9 cellular contexts compared by ENCODE assay signal in the genomic region with DNA sequence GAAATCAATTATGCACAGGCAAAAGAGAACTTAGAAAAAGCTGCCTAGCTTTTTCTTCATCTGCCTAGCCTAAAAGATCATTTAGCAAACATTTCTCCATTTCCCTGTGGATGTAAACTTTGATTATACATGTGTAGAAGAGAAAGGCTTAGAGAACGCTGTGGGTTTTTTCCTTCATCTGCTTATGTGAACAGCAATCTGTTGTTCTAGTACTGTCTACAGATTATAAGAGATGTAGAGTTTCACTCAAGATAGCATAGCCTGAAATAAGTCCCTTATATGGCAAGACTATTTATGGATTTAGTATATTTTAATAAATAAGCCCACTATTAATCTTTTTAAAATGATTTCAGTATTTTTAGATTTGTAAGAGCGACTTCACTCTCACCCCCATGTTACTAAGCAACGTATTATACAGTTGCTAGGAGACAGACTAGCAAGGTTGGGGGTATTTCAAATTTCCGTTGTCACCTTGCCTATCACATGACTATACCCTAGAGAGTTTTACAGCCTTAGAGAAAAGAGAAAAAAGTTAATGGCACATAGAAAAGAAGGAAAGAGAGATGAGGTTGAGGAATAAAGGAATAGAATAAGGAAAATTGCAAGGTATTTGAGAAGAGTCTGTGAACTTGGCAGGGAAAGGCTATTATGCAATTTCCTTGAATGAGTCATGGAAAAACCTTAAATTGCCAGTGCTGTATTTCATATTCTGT. TPM values are rescaled to one million over a fixed set of nuclear protein-coding genes. Genes with fewer than 3 reads are reported as not detected.
DNase-seq lines count a peak whose midpoint lies in the region; ATAC-seq and TF ChIP-seq lines count a peak whose summit lies in the region.
"Had no signal": no experiment of that assay in that cellular context is flagged by ENCODE, and none has a peak within 500 bp of the region (broad histone marks: within the 10 kb centered on the region; RNA-seq: fewer than 3 reads in every experiment).

No MANE protein-coding gene starts in this region.

- DNase-seq in HL-60 (ENCODE audit: low read depth in 1 of 2, low spot score in 1 of 2): peak; percentile 47 to 55
- peak; percentile 98 for DNase-seq in NCI-H69 (lab: John Stamatoyannopoulos, UW)
- peak; percentile 87 for DNase-seq in astrocyte of the cerebellum (ENCODE audit: low read depth)
- no peak for DNase-seq in right cardiac atrium
- no peak for DNase-seq in sigmoid colon

- H3K4me3 ChIP-seq in BLaER1 treated with 17β-estradiol and CSF1 and Interleukin-3, amounts not matched to agents 10 nM and 100 nM: peak overlapping the region in 1 of 10 experiments; percentile 20; a peak in 2 of 20 replicates
- no peak overlapping the region for H3K4me3 ChIP-seq in HL-60 (replicated peaks; ENCODE audit: insufficient read depth, low read length)
- no peak overlapping the region for H3K4me3 ChIP-seq in astrocyte of the cerebellum (ENCODE audit: low read depth, low read length)
- peak overlapping the region; percentile 39 for H3K4me3 ChIP-seq in right cardiac atrium (ENCODE audit: low read length)
- H3K4me3 ChIP-seq in sigmoid colon: peak overlapping the region in 2 of 4 donors; percentile 18 to 31
- H3K4me3 ChIP-seq: lung had no signal

- intact Hi-C loops in right cardiac atrium (cut with DNase I): no loop called here
- intact Hi-C loops in sigmoid colon (cut with DNase I): loop anchor here (1.0 kb wide), 1 partner anchor 33 kb away; no protein-coding TSS in a partner anchor

- WGBS in right cardiac atrium: 4% methylated on average over 4 of the region's 4 CpGs
- 2% methylated on average over 4 of the region's 4 CpGs for WGBS in sigmoid colon, 2 donors

- TF ChIP-seq CTCF in HL-60 (IDR thresholded peaks at IDR 0.05; ENCODE audit: insufficient read depth, low read length) (no peak), astrocyte of the cerebellum (IDR thresholded peaks at IDR 0.05; ENCODE audit: low read depth, low read length, missing control alignments) (no peak), sigmoid colon (IDR thresholded peaks at IDR 0.05) (no peak)

- no peaks in the 10 kb centered on the region for H4K20me1 ChIP-seq in BLaER1 treated with 17β-estradiol and CSF1 and Interleukin-3, amounts not matched to agents 10 nM and 100 nM

- ATAC-seq in right cardiac atrium (peak; percentile 82), GM21528 (IDR thresholded peaks at IDR 0.05; ENCODE audit: low FRiP score, unreplicated experiment) (no peak), GM21529 (IDR thresholded peaks at IDR 0.05; ENCODE audit: unreplicated experiment) (no peak)

- H3K9ac ChIP-seq in BLaER1 treated with 17β-estradiol and CSF1 and Interleukin-3, amounts not matched to agents 10 nM and 100 nM: peak overlapping the region in 3 of 11 experiments; percentile 10 to 47 (median 30); a peak in 5 of 22 replicates

- no peaks in the 10 kb centered on the region for H3K36me3 ChIP-seq in BLaER1 treated with 17β-estradiol and CSF1 and Interleukin-3, amounts not matched to agents 10 nM and 100 nM
- H3K36me3 ChIP-seq in sigmoid colon: no peaks in the 10 kb centered on the region

- peak overlapping the region; percentile 34 to 79 (median 62) for H3K4me2 ChIP-seq in BLaER1 treated with 17β-estradiol and CSF1 and Interleukin-3, amounts not matched to agents 10 nM and 100 nM

- peaks cover 26 to 58% (median 36%) of the 10 kb centered on the region in 10 experiments for H3K4me1 ChIP-seq in BLaER1 treated with 17β-estradiol and CSF1 and Interleukin-3, amounts not matched to agents 10 nM and 100 nM
- H3K4me1 ChIP-seq in right cardiac atrium (ENCODE audit: control insufficient read depth, insufficient read depth, low read length): peaks cover 1% of the 10 kb centered on the region
- peaks cover 0 to 40% (median 30%) of the 10 kb centered on the region in 4 donors for H3K4me1 ChIP-seq in sigmoid colon

- H3K9me3 ChIP-seq in BLaER1 treated with 17β-estradiol and CSF1 and Interleukin-3, amounts not matched to agents 10 nM and 100 nM (replicated peaks in 1 of 11): no peaks in the 10 kb centered on the region
- H3K9me3 ChIP-seq in right cardiac atrium (ENCODE audit: control insufficient read depth, low read length) (no peaks in the 10 kb centered on the region), sigmoid colon (no peaks in the 10 kb centered on the region)

- TF ChIP-seq EP300 in sigmoid colon (IDR thresholded peaks at IDR 0.05): peak; percentile 50 to 86 (median 58)

- TF ChIP-seq POLR2A in sigmoid colon (IDR thresholded peaks at IDR 0.05): no peak

- H3K27ac ChIP-seq in BLaER1 treated with 17β-estradiol and CSF1 and Interleukin-3, amounts not matched to agents 10 nM and 100 nM: peak overlapping the region in 4 of 11 experiments; percentile 5 to 76 (median 48); a peak in 7 of 22 replicates
- peak overlapping the region; percentile 76 for H3K27ac ChIP-seq in HL-60 (replicated peaks)
- no peak overlapping the region for H3K27ac ChIP-seq in right cardiac atrium (ENCODE audit: low read length)
- peak overlapping the region; percentile 81 to 93 (median 85) for H3K27ac ChIP-seq in sigmoid colon

- no peaks in the 10 kb centered on the region for H3K27me3 ChIP-seq in BLaER1 treated with 17β-estradiol and CSF1 and Interleukin-3, amounts not matched to agents 10 nM and 100 nM
- no peaks in the 10 kb centered on the region for H3K27me3 ChIP-seq in HL-60 (ENCODE audit: insufficient read depth, poor library complexity, severe bottlenecking)
- no peaks in the 10 kb centered on the region for H3K27me3 ChIP-seq in right cardiac atrium (ENCODE audit: control insufficient read depth, insufficient read depth)
- no peaks in the 10 kb centered on the region for H3K27me3 ChIP-seq in sigmoid colon

- in situ Hi-C loops in astrocyte of the cerebellum (cut with HindIII; ENCODE audit: low sequenced_read_pairs): loop anchor here (10.0 kb wide), 1 partner anchor 136 kb away; a partner anchor contains a TSS

RNA-seq across cellular contexts. Expression of a gene that starts 12.2 kb away (rescaled TPM):
- total RNA-seq in right cardiac atrium: 100 to 1,000 TPM in 2 of 4 donors, 10 to 100 TPM in 2; 75.6 to 136 (median 112) TPM
- 149 TPM for polyA plus RNA-seq in right cardiac atrium
- total RNA-seq in sigmoid colon: 100 to 1,000 TPM; 614 to 677 (median 635) TPM
- 100 to 1,000 TPM in 1 of 3 donors, 10 to 100 TPM in 2; 20.1 to 129 (median 41.4) TPM for polyA plus RNA-seq in sigmoid colon

Comparison
In these comparisons a context has a peak if more than half of its experiments do, and no peak if none do; other contexts are left out.
1. DNase-seq: peak in HL-60 (2 of 2), NCI-H69 (single experiment) and astrocyte of the cerebellum (single experiment); none in right cardiac atrium (0 of 3) and sigmoid colon (single experiment).
2. ATAC-seq: peak in right cardiac atrium (2 of 2); none in GM21528 (single experiment) and GM21529 (single experiment).
3. RNA of a gene that starts 12.2 kb away (total RNA-seq): 614 to 677 TPM in sigmoid colon; 75.6 to 136 TPM in right cardiac atrium; every median in the first group is over 4 times any median in the second.